Comparison of ENCODE assay signal across 10 cellular contexts in genomic region chr3:50573566-50574279, GRCh38. TPM values are rescaled to one million over a fixed set of nuclear protein-coding genes. Genes with fewer than 3 reads are reported as not detected.
DNase-seq lines count a peak whose midpoint lies in the region; TF ChIP-seq lines count a peak whose summit lies in the region.
"Had no signal": no experiment of that assay in that cellular context is flagged by ENCODE, and none has a peak within 500 bp of the region (broad histone marks: within the 10 kb centered on the region; RNA-seq: fewer than 3 reads in every experiment).

No MANE protein-coding gene starts in this region.

- H3K27me3 ChIP-seq in thyroid gland = no peaks in the 10 kb centered on the region

- CTCF ChIA-PET in activated naive CD4-positive, alpha-beta T cell treated with anti-CD3 and anti-CD28 coated beads, Interleukin-2, amount 10 ng/mL, durations not matched to agents 7 days and 5 days (lab: Charles Lee) = interaction anchor here (1.2 to 21.4 kb wide), 7 partner anchors 9 to 451 kb away, joined by 4 to 753 read pairs (median 5); partner anchors contain the start of genes CISH, DOCK3 and MAPKAPK3
- CTCF ChIA-PET in Calu3 (lab: Charles Lee) = interaction anchor here (1.3 kb wide), 1 partner anchor 38 kb away, joined by 3 read pairs; the partner anchor contains the start of gene CISH

- H3K36me3 ChIP-seq in thyroid gland = peaks cover 0 to 4% of the 10 kb centered on the region in 2 donors

- TF ChIP-seq POLR2A in thyroid gland (IDR thresholded peaks at IDR 0.05) = no peak

- peak overlapping the region; percentile 99 for H3K4me3 Mint-ChIP-seq in activated naive CD4-positive, alpha-beta T cell treated with anti-CD3 and anti-CD28 coated beads, Interleukin-2, amount 10 ng/mL, durations not matched to agents 7 days and 5 days
- H3K4me3 Mint-ChIP-seq in Calu3 (ENCODE audit: low read depth, unreplicated experiment) = no peak overlapping the region

- H3K4me3 ChIP-seq in thyroid gland (replicated peaks in 1 of 3) = no peak overlapping the region

- TF ChIP-seq CTCF in thyroid gland (IDR thresholded peaks at IDR 0.05) (no peak), Calu3 (IDR thresholded peaks at IDR 0.05; ENCODE audit: unreplicated experiment) (no peak)

- peaks cover 86% of the 10 kb centered on the region for H3K4me1 Mint-ChIP-seq in activated naive CD4-positive, alpha-beta T cell treated with anti-CD3 and anti-CD28 coated beads, Interleukin-2, amount 10 ng/mL, durations not matched to agents 7 days and 5 days
- H3K4me1 Mint-ChIP-seq in Calu3 (ENCODE audit: low read depth, unreplicated experiment) = peaks cover 10% of the 10 kb centered on the region

- H3K27ac ChIP-seq in thyroid gland (peak overlapping the region; percentile 10 to 41 (median 41)), caudate nucleus (ENCODE audit: low read depth, low read length) (no peak overlapping the region)
- H3K27ac ChIP-seq: HL-60 had no signal

- 77% methylated on average over 7 of the region's 7 CpGs for WGBS in thyroid gland, 2 donors

- H3K27ac Mint-ChIP-seq in activated naive CD4-positive, alpha-beta T cell treated with anti-CD3 and anti-CD28 coated beads, Interleukin-2, amount 10 ng/mL, durations not matched to agents 7 days and 5 days = peak overlapping the region; percentile 92
- H3K27ac Mint-ChIP-seq in Calu3 (ENCODE audit: unreplicated experiment) = no peak overlapping the region

- H3K9me3 Mint-ChIP-seq in activated naive CD4-positive, alpha-beta T cell treated with anti-CD3 and anti-CD28 coated beads, Interleukin-2, amount 10 ng/mL, durations not matched to agents 7 days and 5 days = no peaks in the 10 kb centered on the region
- no peaks in the 10 kb centered on the region for H3K9me3 Mint-ChIP-seq in Calu3 (ENCODE audit: low read depth, unreplicated experiment)

- peaks cover 55% of the 10 kb centered on the region for H3K36me3 Mint-ChIP-seq in activated naive CD4-positive, alpha-beta T cell treated with anti-CD3 and anti-CD28 coated beads, Interleukin-2, amount 10 ng/mL, durations not matched to agents 7 days and 5 days
- peaks cover 22% of the 10 kb centered on the region for H3K36me3 Mint-ChIP-seq in Calu3 (ENCODE audit: insufficient read depth, unreplicated experiment)

- no TSS peak for BruUV-seq in Calu3 (replicated peaks; lab: Mats Ljungman, UMichigan)

- H3K4me1 ChIP-seq in thyroid gland = peaks cover 8 to 30% of the 10 kb centered on the region in 2 donors

- no peaks in the 10 kb centered on the region for H3K9me3 ChIP-seq in thyroid gland

- intact Hi-C loops in thyroid gland (cut with DNase I) = no loop called here
- intact Hi-C loops in Calu3 (cut with micrococcal nuclease; ENCODE audit: unreplicated experiment) = no loop called here

- peak; percentile 86 for DNase-seq in activated CD4-positive, alpha-beta T cell treated with anti-CD3 and anti-CD28 coated beads for 48 hours
- peak; percentile 92 for DNase-seq in activated naive CD4-positive, alpha-beta T cell treated with anti-CD3 and anti-CD28 coated beads, Interleukin-2, amount 10 ng/mL, durations not matched to agents 7 days and 5 days
- peak; percentile 64 for DNase-seq in stimulated activated CD4-positive, alpha-beta T cell treated with anti-CD3 and anti-CD28 coated beads, Interleukin-12 subunit alpha, Interleukin-12 subunit beta, amount 100 ng/mL, for 4 hours
- DNase-seq in thyroid gland (peak in 1 of 2 donors; percentile 42), Calu3 (no peak), NCI-H526 treated with DMSO at 0.1 percent for 48 hours (lab: John Stamatoyannopoulos, UW) (no peak), caudate nucleus (lab: John Stamatoyannopoulos, UW) (no peak)
- DNase-seq: NCI-H1436, RPMI8226 had no signal

- H3K27me3 Mint-ChIP-seq in activated naive CD4-positive, alpha-beta T cell treated with anti-CD3 and anti-CD28 coated beads, Interleukin-2, amount 10 ng/mL, durations not matched to agents 7 days and 5 days = no peaks in the 10 kb centered on the region
- no peaks in the 10 kb centered on the region for H3K27me3 Mint-ChIP-seq in Calu3 (ENCODE audit: unreplicated experiment)

RNA-seq across cellular contexts. Expression of gene HEMK1, which starts 4.4 kb away (rescaled TPM):
- total RNA-seq in thyroid gland (10 to 100 TPM; 13.9 to 20.8 (median 17.6) TPM), Calu3 (2022) (17.6 and 20.0 TPM in 2 replicates)

RNA-seq across cellular contexts. Expression of gene C3orf18, which starts 6.2 kb away (rescaled TPM):
- total RNA-seq in thyroid gland = 10 to 100 TPM; 19.6 to 22.0 (median 20.3) TPM
- 2.7 and 3.1 TPM in 2 replicates for total RNA-seq in Calu3 (2022)

RNA-seq across cellular contexts. Expression of gene CISH, which starts 37.9 kb away (rescaled TPM):
- total RNA-seq in thyroid gland (10 to 100 TPM; 31.0 to 78.1 (median 48.0) TPM), Calu3 (2022) (1.4 and 1.6 TPM in 2 replicates)

RNA-seq across cellular contexts. Expression of gene MAPKAPK3, which starts 43.2 kb away (rescaled TPM):
- total RNA-seq in thyroid gland (100 to 1,000 TPM in 1 of 4 donors, 10 to 100 TPM in 3; 66.1 to 147 (median 97.5) TPM), Calu3 (2022) (40.6 and 44.6 TPM in 2 replicates)

Comparison
In these comparisons a context has a peak if more than half of its experiments do, and no peak if none do; other contexts are left out.
1. DNase-seq: peak in activated CD4-positive, alpha-beta T cell treated with anti-CD3 and anti-CD28 coated beads for 48 hours (single experiment), activated naive CD4-positive, alpha-beta T cell treated with anti-CD3 and anti-CD28 coated beads, Interleukin-2, amount 10 ng/mL, durations not matched to agents 7 days and 5 days (single experiment) and stimulated activated CD4-positive, alpha-beta T cell treated with anti-CD3 and anti-CD28 coated beads, Interleukin-12 subunit alpha, Interleukin-12 subunit beta, amount 100 ng/mL, for 4 hours (single experiment); none in Calu3 (single experiment), NCI-H526 treated with DMSO at 0.1 percent for 48 hours (single experiment) and caudate nucleus (0 of 61).
2. RNA of gene CISH, which starts 37.9 kb away (total RNA-seq): 31.0 to 78.1 TPM in thyroid gland; 1.4 to 1.6 TPM in Calu3; every median in the first group is over 10 times any median in the second.